19 cellular contexts compared by ENCODE assay signal in genomic region chr17:41656249-41657023, GRCh38. TPM values are rescaled to one million over a fixed set of nuclear protein-coding genes. Genes with fewer than 3 reads are reported as not detected.
DNase-seq lines count a peak whose midpoint lies in the region; ATAC-seq, FAIRE-seq and TF ChIP-seq lines count a peak whose summit lies in the region.
"Had no signal": no experiment of that assay in that cellular context is flagged by ENCODE, and none has a peak within 500 bp of the region (broad histone marks: within the 10 kb centered on the region; RNA-seq: fewer than 3 reads in every experiment).

No MANE protein-coding gene starts in this region.

- 47% methylated on average over 13 of the region's 16 CpGs for WGBS in HepG2 (ENCODE audit: low lambda C conversion rate)
- 64% methylated on average over 3 of the region's 16 CpGs for WGBS in right lobe of liver (ENCODE audit: insufficient coverage, low coverage, low lambda C conversion rate, missing lambda C conversion rate)
- 70% methylated on average over 16 of the region's 16 CpGs for WGBS in prostate gland

- no peak overlapping the region for H3K27ac ChIP-seq in HepG2 (ENCODE audit: extremely low read length, insufficient read depth, low read length)
- H3K27ac ChIP-seq in right lobe of liver, result no peak overlapping the region
- peak overlapping the region; percentile 94 for H3K27ac ChIP-seq in kidney (ENCODE audit: low read depth in 2 of 2, low read length in 2 of 2)
- peak overlapping the region; percentile 82 to 89 for H3K27ac ChIP-seq in prostate gland

- in situ Hi-C loops in HepG2 (cut with HindIII; ENCODE audit: extremely low pct_ligation_motif_present, low pct_unique_long_range_greater_than_20kb), result no loop called here

- BruUV-seq in HepG2 (replicated peaks; lab: Mats Ljungman, UMichigan), result no TSS peak

- FAIRE-seq in HepG2 (lab: Jason Lieb, UNC) (no peak), kidney (lab: Jason Lieb, UNC) (no peak), RCC 7860 (lab: Jason Lieb, UNC) (no peak)
- FAIRE-seq: GM18507 had no signal

- POLR2A ChIA-PET in HepG2 (lab: Yijun Ruan, JAX), result no interaction called here

- H3K4me3 ChIP-seq in HepG2 (replicated peaks in 1 of 3; ENCODE audit: insufficient read depth in 1 of 3, low read depth in 2 of 3, low read length in 3 of 3) (no peak overlapping the region), right lobe of liver (no peak overlapping the region), kidney (ENCODE audit: low read length in 2 of 2) (no peak overlapping the region), prostate gland (no peak overlapping the region)
- H3K4me3 ChIP-seq: sigmoid colon, testis had no signal

- H3K4me2 ChIP-seq in HepG2 (ENCODE audit: low read depth, low read length), result no peak overlapping the region

- H2AFZ ChIP-seq in HepG2 (ENCODE audit: low read length), result no peak overlapping the region

- H4K20me1 ChIP-seq in HepG2 (ENCODE audit: insufficient read depth, low read length), result no peaks in the 10 kb centered on the region

- H3K79me2 ChIP-seq in HepG2 (ENCODE audit: insufficient read depth, low read length), result no peaks in the 10 kb centered on the region

- H3K9me3 ChIP-seq in HepG2 (ENCODE audit: low read length) (no peaks in the 10 kb centered on the region), right lobe of liver (no peaks in the 10 kb centered on the region), kidney (ENCODE audit: control insufficient read depth in 1 of 2, low read length in 2 of 2) (no peaks in the 10 kb centered on the region), prostate gland (no peaks in the 10 kb centered on the region)
- H3K9me3 ChIP-seq: sigmoid colon, testis had no signal

- TF ChIP-seq RAD21 in HepG2 (CRISPR knock-in tag; IDR thresholded peaks at IDR 0.05), result no peak

- TF ChIP-seq CTCF in HepG2 (CRISPR knock-in tag; IDR thresholded peaks at IDR 0.05) (no peak), right lobe of liver (IDR thresholded peaks at IDR 0.05) (no peak), kidney (IDR thresholded peaks at IDR 0.05; ENCODE audit: borderline replicate concordance, extremely low read depth, insufficient read depth) (no peak), prostate gland (IDR thresholded peaks at IDR 0.05) (no peak)

- intact Hi-C loops in HepG2 (cut with micrococcal nuclease; ENCODE audit: unreplicated experiment) (no loop called here), right lobe of liver (cut with DNase I) (loop anchor here (10.0 kb wide), 3 partner anchors 102 to 852 kb away; no protein-coding TSS in a partner anchor), kidney (cut with DNase I) (no loop called here), prostate gland (cut with DNase I) (no loop called here)

- H3K4me1 ChIP-seq in HepG2 (ENCODE audit: insufficient read depth, low read length) (0 out of 2 replicates have a peak, but pooled peaks cover 6% of the 10 kb centered on the region), right lobe of liver (no peaks in the 10 kb centered on the region), kidney (ENCODE audit: control insufficient read depth in 1 of 2, insufficient read depth in 1 of 2, low read depth in 1 of 2, low read length in 2 of 2) (peaks cover 38 to 54% of the 10 kb centered on the region in 2 donors), prostate gland (replicated peaks) (peaks cover 9% of the 10 kb centered on the region)

- TF ChIP-seq POLR2A in HepG2 (IDR thresholded peaks at IDR 0.05; ENCODE audit: insufficient read depth in 1 of 2, low read depth in 2 of 2, low read length in 2 of 2), result no peak
- no peak for TF ChIP-seq POLR2A in right lobe of liver (IDR thresholded peaks at IDR 0.05)
- TF ChIP-seq POLR2A in prostate gland (IDR thresholded peaks at IDR 0.05), result no peak

- ATAC-seq in HepG2, result peak; percentile 14
- ATAC-seq in right lobe of liver, result no peak
- no peak for ATAC-seq in HG02588 (IDR thresholded peaks at IDR 0.05; ENCODE audit: unreplicated experiment)

- no peaks in the 10 kb centered on the region for H3K36me3 ChIP-seq in HepG2 (replicated peaks in 1 of 2; ENCODE audit: control insufficient read depth in 1 of 2, insufficient read depth in 2 of 2, low read length in 2 of 2)
- H3K36me3 ChIP-seq in right lobe of liver, result no peaks in the 10 kb centered on the region
- no peaks in the 10 kb centered on the region for H3K36me3 ChIP-seq in kidney (ENCODE audit: control insufficient read depth in 1 of 2, insufficient read depth in 2 of 2, low read length in 2 of 2)
- no peaks in the 10 kb centered on the region for H3K36me3 ChIP-seq in prostate gland
- H3K36me3 ChIP-seq: sigmoid colon had no signal

- no peak for TF ChIP-seq EP300 in HepG2 (IDR thresholded peaks at IDR 0.05; ENCODE audit: low read depth in 2 of 2, low read length in 2 of 2)
- TF ChIP-seq EP300 in HepG2 (CRISPR knock-in tag; IDR thresholded peaks at IDR 0.05; ENCODE audit: borderline replicate concordance), result no peak

- H3K9ac ChIP-seq in HepG2 (ENCODE audit: insufficient read depth, low read depth, low read length) (no peak overlapping the region), kidney (ENCODE audit: low read length in 2 of 2) (peak overlapping the region; percentile 29 to 71)

- CTCF ChIA-PET in HepG2 (lab: Yijun Ruan, JAX; ENCODE audit: low intra/inter-chr PET ratio, low total read pairs), result no interaction called here

- peaks cover 26 to 77% of the 10 kb centered on the region in 2 experiments for H3K27me3 ChIP-seq in HepG2 (ENCODE audit: control insufficient read depth in 1 of 2, insufficient read depth in 2 of 2, low read length in 2 of 2)
- no peaks in the 10 kb centered on the region for H3K27me3 ChIP-seq in right lobe of liver
- no peaks in the 10 kb centered on the region for H3K27me3 ChIP-seq in prostate gland (replicated peaks; ENCODE audit: insufficient read depth)
- H3K27me3 ChIP-seq: sigmoid colon, testis had no signal

- DNase-seq in HepG2 (ENCODE audit: low spot score) (no peak), right lobe of liver (no peak), kidney (peak; percentile 65), prostate gland (ENCODE audit: low spot score) (no peak), RCC 7860 (ENCODE audit: low spot score) (no peak), SHP77 treated with DMSO at 0.1 percent for 48 hours (lab: John Stamatoyannopoulos, UW) (no peak), amygdala (lab: John Stamatoyannopoulos, UW) (no peak)
- DNase-seq: C1 segment of cervical spinal cord; caudate nucleus; foreskin melanocyte; MV-4-11; sigmoid colon; stimulated activated CD4-positive, alpha-beta T cell treated with anti-CD3 and anti-CD28 coated beads, Interleukin-4, amount 100 ng/mL, for 1 hour; stimulated activated CD8-positive, alpha-beta memory T cell treated with anti-CD3 and anti-CD28 coated beads, Interleukin-4, amount 100 ng/mL, for 48 hours had no signal

RNA-seq across cellular contexts. Expression of gene KRT17, which starts 32.1 kb away (rescaled TPM):
- 0.52 and 0.82 TPM in 2 replicates for total RNA-seq in HepG2 (2016; rRNA removed; fragmentation: Illumina TruSeq; extraction: Trizol)
- 0.40 and 0.44 TPM in 2 replicates for total RNA-seq in HepG2 (2016; cell fraction: cytosol; rRNA removed; fragmentation: Illumina TruSeq; extraction: Trizol; ENCODE audit: low read depth)
- 0.40 and 0.54 TPM in 2 replicates for total RNA-seq in HepG2 (2016; cell fraction: insoluble cytoplasmic fraction; rRNA removed; fragmentation: Illumina TruSeq; extraction: Trizol)
- total RNA-seq in HepG2 (2016; cell fraction: membrane; rRNA removed; fragmentation: Illumina TruSeq; extraction: Trizol), result 0.38 and 0.65 TPM in 2 replicates
- 1.4 TPM in 1 of 2 replicates, not detected in the other for total RNA-seq in HepG2 (2016; cell fraction: nucleus; rRNA removed; fragmentation: Illumina TruSeq; extraction: Trizol)
- polyA plus RNA-seq in HepG2 (2011; rRNA removed), result 0.38 and 0.47 TPM in 2 replicates
- 0.43 and 0.50 TPM in 2 replicates for polyA plus RNA-seq in HepG2 (2011; cell fraction: cytosol; rRNA removed)
- 0.23 and 0.66 TPM in 2 replicates for polyA plus RNA-seq in HepG2 (2011; cell fraction: nucleus; rRNA removed)
- 0.28 TPM in 1 of 2 replicates, not detected in the other for polyA plus RNA-seq in HepG2 (2012)
- 0.54 and 0.71 TPM in 2 replicates for polyA plus RNA-seq in HepG2 (2016; cell fraction: cytosol; fragmentation: Illumina TruSeq; extraction: Trizol; ENCODE audit: low read depth)
- 0.70 and 0.84 TPM in 2 replicates for polyA plus RNA-seq in HepG2 (2016; cell fraction: insoluble cytoplasmic fraction; fragmentation: Illumina TruSeq; extraction: Trizol; ENCODE audit: low read depth)
- 0.35 and 1.0 TPM in 2 replicates for polyA plus RNA-seq in HepG2 (2016; cell fraction: membrane; fragmentation: Illumina TruSeq; extraction: Trizol; ENCODE audit: low read depth)
- polyA plus RNA-seq in HepG2 (2016; cell fraction: nucleus; fragmentation: Illumina TruSeq; extraction: Trizol; ENCODE audit: insufficient read depth, low read depth), result 0.55 and 0.81 TPM in 2 replicates
- 0.32 and 1,101 TPM in 2 replicates for polyA minus RNA-seq in HepG2 (2011; rRNA and poly(A)+ RNA removed; ENCODE audit: low replicate concordance)
- 9.0 and 16.5 TPM in 2 replicates for polyA minus RNA-seq in HepG2 (2011; cell fraction: cytosol; rRNA and poly(A)+ RNA removed)
- 3.5 and 5.9 TPM in 2 replicates for polyA minus RNA-seq in HepG2 (2011; cell fraction: nucleus; rRNA and poly(A)+ RNA removed)
- not detected for total RNA-seq in right lobe of liver
- 11.1 TPM for total RNA-seq in kidney
- polyA plus RNA-seq in kidney (ENCODE audit: insufficient read depth, low read depth, low replicate concordance), result 5.5 TPM
- total RNA-seq in prostate gland, result 100 to 1,000 TPM; 201 to 360 TPM
- total RNA-seq: A172, liver had no signal

RNA-seq across cellular contexts. Expression of gene EIF1, which starts 32.2 kb away (rescaled TPM):
- total RNA-seq in HepG2 (2016; rRNA removed; fragmentation: Illumina TruSeq; extraction: Trizol) (147 and 199 TPM in 2 replicates), right lobe of liver (100 to 1,000 TPM; 284 to 454 (median 404) TPM), kidney (842 TPM), prostate gland (100 to 1,000 TPM; 136 to 320 TPM)
- 90.4 and 105 TPM in 2 replicates for total RNA-seq in HepG2 (2016; cell fraction: cytosol; rRNA removed; fragmentation: Illumina TruSeq; extraction: Trizol; ENCODE audit: low read depth)
- 134 and 191 TPM in 2 replicates for total RNA-seq in HepG2 (2016; cell fraction: insoluble cytoplasmic fraction; rRNA removed; fragmentation: Illumina TruSeq; extraction: Trizol)
- 209 and 226 TPM in 2 replicates for total RNA-seq in HepG2 (2016; cell fraction: membrane; rRNA removed; fragmentation: Illumina TruSeq; extraction: Trizol)
- total RNA-seq in HepG2 (2016; cell fraction: nucleus; rRNA removed; fragmentation: Illumina TruSeq; extraction: Trizol), result 237 and 265 TPM in 2 replicates
- polyA plus RNA-seq in HepG2 (2011; rRNA removed) (388 and 517 TPM in 2 replicates), kidney (ENCODE audit: insufficient read depth, low read depth, low replicate concordance) (1,166 TPM)
- 157 and 242 TPM in 2 replicates for polyA plus RNA-seq in HepG2 (2011; cell fraction: cytosol; rRNA removed)
- 346 and 409 TPM in 2 replicates for polyA plus RNA-seq in HepG2 (2011; cell fraction: nucleus; rRNA removed)
- polyA plus RNA-seq in HepG2 (2012), result 1,096 and 1,427 TPM in 2 replicates
- 537 and 540 TPM in 2 replicates for polyA plus RNA-seq in HepG2 (2016; cell fraction: cytosol; fragmentation: Illumina TruSeq; extraction: Trizol; ENCODE audit: low read depth)
- 606 and 702 TPM in 2 replicates for polyA plus RNA-seq in HepG2 (2016; cell fraction: insoluble cytoplasmic fraction; fragmentation: Illumina TruSeq; extraction: Trizol; ENCODE audit: low read depth)
- 490 and 548 TPM in 2 replicates for polyA plus RNA-seq in HepG2 (2016; cell fraction: membrane; fragmentation: Illumina TruSeq; extraction: Trizol; ENCODE audit: low read depth)
- 691 and 695 TPM in 2 replicates for polyA plus RNA-seq in HepG2 (2016; cell fraction: nucleus; fragmentation: Illumina TruSeq; extraction: Trizol; ENCODE audit: insufficient read depth, low read depth)
- polyA minus RNA-seq in HepG2 (2011; rRNA and poly(A)+ RNA removed; ENCODE audit: low replicate concordance), result 70.2 and 87.8 TPM in 2 replicates
- polyA minus RNA-seq in HepG2 (2011; cell fraction: cytosol; rRNA and poly(A)+ RNA removed), result 159 and 198 TPM in 2 replicates
- 333 and 395 TPM in 2 replicates for polyA minus RNA-seq in HepG2 (2011; cell fraction: nucleus; rRNA and poly(A)+ RNA removed)

RNA-seq across cellular contexts. Expression of gene KRT16, which starts 43.9 kb away (rescaled TPM):
- not detected in 2 replicates for total RNA-seq in HepG2 (2016; rRNA removed; fragmentation: Illumina TruSeq; extraction: Trizol)
- not detected in 2 replicates for total RNA-seq in HepG2 (2016; cell fraction: cytosol; rRNA removed; fragmentation: Illumina TruSeq; extraction: Trizol; ENCODE audit: low read depth)
- total RNA-seq in HepG2 (2016; cell fraction: insoluble cytoplasmic fraction; rRNA removed; fragmentation: Illumina TruSeq; extraction: Trizol), result not detected in 2 replicates
- not detected in 2 replicates for total RNA-seq in HepG2 (2016; cell fraction: membrane; rRNA removed; fragmentation: Illumina TruSeq; extraction: Trizol)
- not detected in 2 replicates for total RNA-seq in HepG2 (2016; cell fraction: nucleus; rRNA removed; fragmentation: Illumina TruSeq; extraction: Trizol)
- 0.07 TPM in 1 of 2 replicates, not detected in the other for polyA plus RNA-seq in HepG2 (2011; rRNA removed)
- polyA plus RNA-seq in HepG2 (2011; cell fraction: cytosol; rRNA removed), result not detected in 2 replicates
- polyA plus RNA-seq in HepG2 (2011; cell fraction: nucleus; rRNA removed), result not detected in 2 replicates
- polyA plus RNA-seq in HepG2 (2012), result not detected in 2 replicates
- polyA plus RNA-seq in HepG2 (2016; cell fraction: cytosol; fragmentation: Illumina TruSeq; extraction: Trizol; ENCODE audit: low read depth), result not detected in 2 replicates
- polyA plus RNA-seq in HepG2 (2016; cell fraction: insoluble cytoplasmic fraction; fragmentation: Illumina TruSeq; extraction: Trizol; ENCODE audit: low read depth), result not detected in 2 replicates
- not detected in 2 replicates for polyA plus RNA-seq in HepG2 (2016; cell fraction: membrane; fragmentation: Illumina TruSeq; extraction: Trizol; ENCODE audit: low read depth)
- not detected in 2 replicates for polyA plus RNA-seq in HepG2 (2016; cell fraction: nucleus; fragmentation: Illumina TruSeq; extraction: Trizol; ENCODE audit: insufficient read depth, low read depth)
- 5.8 TPM in 1 of 2 replicates, not detected in the other for polyA minus RNA-seq in HepG2 (2011; rRNA and poly(A)+ RNA removed; ENCODE audit: low replicate concordance)
- not detected in 2 replicates for polyA minus RNA-seq in HepG2 (2011; cell fraction: cytosol; rRNA and poly(A)+ RNA removed)
- not detected in 2 replicates for polyA minus RNA-seq in HepG2 (2011; cell fraction: nucleus; rRNA and poly(A)+ RNA removed)
- not detected for total RNA-seq in right lobe of liver
- total RNA-seq in kidney, result 3.1 TPM
- not detected for polyA plus RNA-seq in kidney (ENCODE audit: insufficient read depth, low read depth, low replicate concordance)
- total RNA-seq in prostate gland, result 1 to 10 TPM; 4.0 to 6.7 TPM
- total RNA-seq: liver, testis had no signal
- polyA plus RNA-seq: liver had no signal

RNA-seq across cellular contexts. Expression of gene GAST, which starts 55.7 kb away (rescaled TPM):
- total RNA-seq in HepG2 (2016; rRNA removed; fragmentation: Illumina TruSeq; extraction: Trizol) (0.42 TPM in 1 of 2 replicates, not detected in the other), right lobe of liver (not detected), kidney (not detected), prostate gland (not detected)
- total RNA-seq in HepG2 (2016; cell fraction: cytosol; rRNA removed; fragmentation: Illumina TruSeq; extraction: Trizol; ENCODE audit: low read depth), result not detected in 2 replicates
- 0.52 TPM in 1 of 2 replicates, not detected in the other for total RNA-seq in HepG2 (2016; cell fraction: insoluble cytoplasmic fraction; rRNA removed; fragmentation: Illumina TruSeq; extraction: Trizol)
- total RNA-seq in HepG2 (2016; cell fraction: membrane; rRNA removed; fragmentation: Illumina TruSeq; extraction: Trizol), result not detected in 2 replicates
- total RNA-seq in HepG2 (2016; cell fraction: nucleus; rRNA removed; fragmentation: Illumina TruSeq; extraction: Trizol), result 1.4 TPM in 1 of 2 replicates, not detected in the other
- polyA plus RNA-seq in HepG2 (2011; rRNA removed) (0.32 and 0.65 TPM in 2 replicates), kidney (ENCODE audit: insufficient read depth, low read depth, low replicate concordance) (not detected)
- 0.32 and 0.93 TPM in 2 replicates for polyA plus RNA-seq in HepG2 (2011; cell fraction: cytosol; rRNA removed)
- not detected in 2 replicates for polyA plus RNA-seq in HepG2 (2011; cell fraction: nucleus; rRNA removed)
- 0.56 and 4.9 TPM in 2 replicates for polyA plus RNA-seq in HepG2 (2012)
- polyA plus RNA-seq in HepG2 (2016; cell fraction: cytosol; fragmentation: Illumina TruSeq; extraction: Trizol; ENCODE audit: low read depth), result not detected in 2 replicates
- polyA plus RNA-seq in HepG2 (2016; cell fraction: insoluble cytoplasmic fraction; fragmentation: Illumina TruSeq; extraction: Trizol; ENCODE audit: low read depth), result 1.1 TPM in 1 of 2 replicates, not detected in the other
- not detected in 2 replicates for polyA plus RNA-seq in HepG2 (2016; cell fraction: membrane; fragmentation: Illumina TruSeq; extraction: Trizol; ENCODE audit: low read depth)
- 1.4 TPM in 1 of 2 replicates, not detected in the other for polyA plus RNA-seq in HepG2 (2016; cell fraction: nucleus; fragmentation: Illumina TruSeq; extraction: Trizol; ENCODE audit: insufficient read depth, low read depth)
- 0.58 TPM in 1 of 2 replicates, not detected in the other for polyA minus RNA-seq in HepG2 (2011; rRNA and poly(A)+ RNA removed; ENCODE audit: low replicate concordance)
- polyA minus RNA-seq in HepG2 (2011; cell fraction: cytosol; rRNA and poly(A)+ RNA removed), result not detected in 2 replicates
- polyA minus RNA-seq in HepG2 (2011; cell fraction: nucleus; rRNA and poly(A)+ RNA removed), result not detected in 2 replicates
- total RNA-seq: A172, liver, sigmoid colon, testis had no signal
- polyA plus RNA-seq: liver, sigmoid colon had no signal

Comparison
In these comparisons a context has a peak if more than half of its experiments do, and no peak if none do; other contexts are left out.
1. intact Hi-C loops: an anchor here in right lobe of liver (10.0 kb wide); none called in HepG2, kidney and prostate gland.
2. H3K27ac ChIP-seq: peak in kidney (2 of 2) and prostate gland (2 of 2); none in HepG2 (single experiment) and right lobe of liver (0 of 3).
3. RNA of gene KRT17, which starts 32.1 kb away (total RNA-seq): 201 to 360 TPM in prostate gland; 11.1 TPM in kidney (single experiment), 0.38 to 1.4 TPM in HepG2 and not detected in right lobe of liver; every median in the first group is over 10 times any median in the second.